In genomic region chr22:30289980-30290313, GRCh38 we compare ENCODE assay signal across 8 cellular contexts. TPM values are rescaled to one million over a fixed set of nuclear protein-coding genes. Genes with fewer than 3 reads are reported as not detected.
DNase-seq lines count a peak whose midpoint lies in the region; ATAC-seq and TF ChIP-seq lines count a peak whose summit lies in the region.

No MANE protein-coding gene starts in this region.

- H3K4me3 ChIP-seq in breast epithelium (peak overlapping the region; percentile 84 to 94 (median 92)), mesodermal cell (ENCODE audit: extremely low read depth, insufficient read depth, low read length, poor library complexity, severe bottlenecking) (peak overlapping the region; percentile 66)

- DNase-seq in breast epithelium (ENCODE audit: low spot score in 2 of 2), result no peak
- no peak for DNase-seq in NCI-H2171 treated with DMSO at 0.1 percent for 48 hours (lab: John Stamatoyannopoulos, UW)
- DNase-seq in NCI-H1417 treated with DMSO at 0.1 percent for 48 hours (lab: John Stamatoyannopoulos, UW), result no peak
- DNase-seq in activated effector memory CD4-positive, alpha-beta T cell treated with Interleukin-2 at 50 U/mL for 16 hours, result no peak
- DNase-seq in ecto neural progenitor cell (ENCODE audit: low spot score), result no peak

- TF ChIP-seq CTCF in breast epithelium (IDR thresholded peaks at IDR 0.05), result peak in 1 of 3 donors; percentile 12

- intact Hi-C loops in breast epithelium (cut with DNase I; ENCODE audit: low total_unique reads), result loop anchor here (1.0 kb wide), 1 partner anchor 31 kb away; no protein-coding TSS in a partner anchor

- H3K36me3 ChIP-seq in breast epithelium (no peaks in the 10 kb centered on the region), mesodermal cell (ENCODE audit: control insufficient read depth, insufficient read depth, low read length) (peaks cover 35% of the 10 kb centered on the region)

- H3K9me3 ChIP-seq in breast epithelium, result no peaks in the 10 kb centered on the region
- no peaks in the 10 kb centered on the region for H3K9me3 ChIP-seq in mesodermal cell (ENCODE audit: control insufficient read depth, low read length)

- no peaks in the 10 kb centered on the region for H3K27me3 ChIP-seq in breast epithelium

- H3K4me1 ChIP-seq in breast epithelium (peaks cover 16 to 28% of the 10 kb centered on the region in 2 donors), mesodermal cell (ENCODE audit: control insufficient read depth, insufficient read depth, low read length, poor library complexity, severe bottlenecking) (peaks cover 25% of the 10 kb centered on the region)

- WGBS in mesodermal cell (ENCODE audit: insufficient coverage in 2 of 2), 2 experiments, result 15% methylated on average over 12 of the region's 12 CpGs

- H3K27ac ChIP-seq in breast epithelium, result peak overlapping the region; percentile 96 to 98
- H3K27ac ChIP-seq in mesodermal cell (ENCODE audit: low read depth, low read length, severe bottlenecking), result peak overlapping the region; percentile 29

- ATAC-seq in GM18909 (IDR thresholded peaks at IDR 0.05; ENCODE audit: poor library complexity, unreplicated experiment) (peak; percentile 12), HG03175 (IDR thresholded peaks at IDR 0.05; ENCODE audit: unreplicated experiment) (peak; percentile 26)

- TF ChIP-seq POLR2A in breast epithelium (IDR thresholded peaks at IDR 0.05), result no peak

RNA-seq across cellular contexts. Expression of gene CASTOR1, which starts 0.6 kb away (rescaled TPM):
- total RNA-seq in breast epithelium, result 10 to 100 TPM; 15.5 to 26.6 (median 20.6) TPM
- polyA plus RNA-seq in mesodermal cell (2013, experiment 1 of 2), result 14.2 TPM
- 9.1 TPM for polyA plus RNA-seq in mesodermal cell (2013, experiment 2 of 2)

RNA-seq across cellular contexts. Expression of gene OSM, which starts 23.3 kb away (rescaled TPM):
- total RNA-seq in breast epithelium, result 1 to 10 TPM; 1.3 to 2.5 (median 1.3) TPM
- polyA plus RNA-seq in mesodermal cell (2013, experiment 1 of 2), result not detected
- not detected for polyA plus RNA-seq in mesodermal cell (2013, experiment 2 of 2)

RNA-seq across cellular contexts. Expression of gene TBC1D10A, which starts 36.8 kb away (rescaled TPM):
- 10 to 100 TPM; 25.0 to 50.1 (median 32.4) TPM for total RNA-seq in breast epithelium
- polyA plus RNA-seq in mesodermal cell (2013, experiment 1 of 2), result 15.8 TPM
- polyA plus RNA-seq in mesodermal cell (2013, experiment 2 of 2), result 13.3 TPM

RNA-seq across cellular contexts. Expression of gene LIF, which starts 43.4 kb away (rescaled TPM):
- 1 to 10 TPM; 1.4 to 9.5 (median 1.6) TPM for total RNA-seq in breast epithelium
- polyA plus RNA-seq in mesodermal cell (2013, experiment 1 of 2), result 1.5 TPM
- polyA plus RNA-seq in mesodermal cell (2013, experiment 2 of 2), result 0.61 TPM
